8 cellular contexts compared by ENCODE assay signal in the genomic region with DNA sequence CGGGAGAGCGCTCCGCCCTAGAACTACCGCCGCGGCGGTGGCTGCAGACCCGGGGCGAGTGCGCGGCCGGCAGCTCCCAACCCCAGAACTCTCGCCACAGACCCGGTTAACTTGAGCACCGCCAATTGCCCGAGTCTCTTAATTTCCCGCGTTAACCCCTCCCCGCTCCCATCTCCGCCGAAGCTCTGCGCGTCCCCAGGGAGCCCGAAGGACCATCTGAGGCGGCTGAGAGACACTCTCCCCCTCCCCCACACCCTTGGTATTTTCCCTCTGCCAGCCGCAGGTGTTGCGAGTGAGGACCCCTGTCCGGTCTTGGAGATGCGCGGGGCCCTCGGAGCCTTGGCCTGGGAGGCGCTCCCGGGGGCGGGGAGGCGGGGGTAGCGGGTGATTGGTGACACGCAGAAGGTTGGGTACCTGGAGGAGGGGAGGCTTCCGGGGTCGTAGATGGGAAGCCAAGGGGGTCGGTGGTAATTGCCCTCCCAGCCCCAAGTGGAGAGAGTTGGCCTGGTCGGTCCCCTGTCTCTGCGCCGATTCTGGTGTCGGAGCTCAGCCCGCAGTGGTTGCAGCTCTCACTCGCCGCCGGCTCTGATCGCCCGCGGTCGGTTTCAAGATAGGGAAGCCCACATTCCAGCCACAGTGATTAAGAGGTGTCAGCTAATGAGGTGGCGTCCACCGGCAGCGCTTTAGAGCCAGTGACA. TPM values are rescaled to one million over a fixed set of nuclear protein-coding genes. Genes with fewer than 3 reads are reported as not detected.
A peak's percentile ranks its signal among the peaks of the same experiment; 100 is the strongest.
DNase-seq lines count a peak whose midpoint lies in the region; ATAC-seq, FAIRE-seq and TF ChIP-seq lines count a peak whose summit lies in the region.

No MANE protein-coding gene starts in this region.

- H3K9me3 Mint-ChIP-seq in activated naive CD8-positive, alpha-beta T cell treated with anti-CD3 and anti-CD28 coated beads for 36 hours, result peaks cover 3% of the 10 kb centered on the region

- FAIRE-seq in GM12891 (lab: Jason Lieb, UNC), result no peak

- H3K27ac ChIP-seq in iPS-20b (ENCODE audit: low read length), result no peak overlapping the region

- H3K36me3 ChIP-seq in iPS-20b (ENCODE audit: insufficient read depth, low read depth, low read length), result no peaks in the 10 kb centered on the region

- DNase-seq in GM12891 (ENCODE audit: insufficient read length, low spot score) (peak; percentile 10), NCI-H1105 treated with DMSO at 0.1 percent for 48 hours (lab: John Stamatoyannopoulos, UW) (peak; percentile 30), amniotic stem cell (lab: John Stamatoyannopoulos, UW) (no peak), KBM-7 (no peak)
- peak; percentile 10 for DNase-seq in activated naive CD8-positive, alpha-beta T cell treated with anti-CD3 and anti-CD28 coated beads for 36 hours
- peak; percentile 5 for DNase-seq in stimulated activated CD4-positive, alpha-beta T cell treated with anti-CD3 and anti-CD28 coated beads, Interleukin-1b, Interleukin-23, amount 100 ng/mL, for 48 hours

- peak overlapping the region; percentile 70 for H3K4me3 Mint-ChIP-seq in activated naive CD8-positive, alpha-beta T cell treated with anti-CD3 and anti-CD28 coated beads for 36 hours

- 0 out of 2 replicates have a peak, but pooled peaks cover 7% of the 10 kb centered on the region for H3K4me1 ChIP-seq in iPS-20b (ENCODE audit: insufficient read depth, low read length)

- H3K9ac ChIP-seq in iPS-20b (ENCODE audit: low read depth, low read length), result no peak overlapping the region

- no peaks in the 10 kb centered on the region for H3K9me3 ChIP-seq in iPS-20b (ENCODE audit: insufficient read depth, low read depth, low read length)

- no peaks in the 10 kb centered on the region for H3K36me3 Mint-ChIP-seq in activated naive CD8-positive, alpha-beta T cell treated with anti-CD3 and anti-CD28 coated beads for 36 hours

- no peak for ATAC-seq in GM18907 (IDR thresholded peaks at IDR 0.05; ENCODE audit: unreplicated experiment)

- H3K4me3 ChIP-seq in iPS-20b (ENCODE audit: low read length), result peak overlapping the region; percentile 71

- peaks cover 62% of the 10 kb centered on the region for H3K27me3 ChIP-seq in iPS-20b (ENCODE audit: insufficient read depth, low read length)

- no peak overlapping the region for H3K27ac Mint-ChIP-seq in activated naive CD8-positive, alpha-beta T cell treated with anti-CD3 and anti-CD28 coated beads for 36 hours

- in situ Hi-C loops in KBM-7 (cut with MboI; ENCODE audit: low pct_unique_long_range_greater_than_20kb, low sequenced_read_pairs), result no loop called here

- peaks cover 43% of the 10 kb centered on the region for H3K27me3 Mint-ChIP-seq in activated naive CD8-positive, alpha-beta T cell treated with anti-CD3 and anti-CD28 coated beads for 36 hours

- H3K4me1 Mint-ChIP-seq in activated naive CD8-positive, alpha-beta T cell treated with anti-CD3 and anti-CD28 coated beads for 36 hours, result peaks cover 9% of the 10 kb centered on the region

- no peak for TF ChIP-seq POLR2A in GM12891 (IDR thresholded peaks at IDR 0.05; ENCODE audit: low read depth, low read length)

TF ChIP-seq in GM12891, 5 proteins besides CTCF, POLR2A, EP300 and RAD21:
- TF ChIP-seq POU2F2 (IDR thresholded peaks at IDR 0.05; ENCODE audit: low read depth, low read length) (no peak), POLR2AphosphoS5 (IDR thresholded peaks at IDR 0.05; ENCODE audit: low read depth, low read length) (no peak), PAX5 (IDR thresholded peaks at IDR 0.05; ENCODE audit: insufficient read depth, low read length, severe bottlenecking) (no peak), SPI1 (IDR thresholded peaks at IDR 0.05; ENCODE audit: low read depth, low read length) (no peak)

RNA-seq across cellular contexts. Expression of a gene that starts 0.9 kb away (rescaled TPM):
- polyA plus RNA-seq in GM12891 (2012; ENCODE audit: low read depth, missing spikeins), result 0.05 TPM
- under 1 TPM; 0.22 to 0.33 TPM for total RNA-seq in activated naive CD8-positive, alpha-beta T cell treated with anti-CD3 and anti-CD28 coated beads for 36 hours

RNA-seq across cellular contexts. Expression of a gene that starts 28.4 kb away (rescaled TPM):
- polyA plus RNA-seq in GM12891 (2012; ENCODE audit: low read depth, missing spikeins), result not detected
- not detected for total RNA-seq in activated naive CD8-positive, alpha-beta T cell treated with anti-CD3 and anti-CD28 coated beads for 36 hours

Comparison
In these comparisons a context has a peak if more than half of its experiments do, and no peak if none do; other contexts are left out.
1. DNase-seq: peak in GM12891 (single experiment), NCI-H1105 treated with DMSO at 0.1 percent for 48 hours (single experiment), activated naive CD8-positive, alpha-beta T cell treated with anti-CD3 and anti-CD28 coated beads for 36 hours (single experiment) and stimulated activated CD4-positive, alpha-beta T cell treated with anti-CD3 and anti-CD28 coated beads, Interleukin-1b, Interleukin-23, amount 100 ng/mL, for 48 hours (single experiment); none in amniotic stem cell (single experiment) and KBM-7 (single experiment).